Comparison of ENCODE assay signal across 1 cellular context in genomic region chr18:53944721-53945120, GRCh38.
TF ChIP-seq lines count a peak whose summit lies in the region.

No MANE protein-coding gene starts in this region.

TF ChIP-seq in GM12878, 131 proteins besides CTCF, POLR2A, EP300 and RAD21 (continued from another document):
- TF ChIP-seq CEBPZ (IDR thresholded peaks at IDR 0.05; ENCODE audit: low read depth, low read length), result peak; percentile 50
TF ChIP-seq in GM12878: peak in this region for 2.
